In genomic region chr5:101515721-101516120, GRCh38 we compare ENCODE assay signal across 34 cellular contexts.
"Had no signal": no experiment of that assay in that cellular context is flagged by ENCODE, and none has a peak within 500 bp of the region (broad histone marks: within the 10 kb centered on the region; RNA-seq: fewer than 3 reads in every experiment).

No MANE protein-coding gene starts in this region.

- H3K27ac ChIP-seq: KMS-11 had no signal

- H3K4me3 ChIP-seq: MG63 had no signal

- H3K27me3 ChIP-seq: MG63 had no signal

- DNase-seq: Karpas-422, Kasumi-1, KG1, MG63, MM.1S, MV-4-11, NCI-H1048, NCI-H1092, NCI-H1092 treated with DMSO at 0.1 percent for 48 hours, NCI-H1105, NCI-H1105 treated with DMSO at 0.1 percent for 48 hours, NCI-H1417, NCI-H1417 treated with DMSO at 0.1 percent for 48 hours, NCI-H1436, NCI-H1436 treated with DMSO at 0.1 percent for 48 hours, NCI-H146, NCI-H1694, NCI-H1694 treated with DMSO at 0.1 percent for 48 hours, NCI-H187, NCI-H187 treated with DMSO at 0.1 percent for 48 hours, NCI-H1930, NCI-H2029, NCI-H2029 treated with DMSO at 0.1 percent for 48 hours, NCI-H2081, NCI-H2081 treated with DMSO at 0.1 percent for 48 hours, NCI-H2107, NCI-H2171 treated with DMSO at 0.1 percent for 48 hours, NCI-H2227 treated with DMSO at 0.1 percent for 48 hours, NCI-H226, NCI-H345, NCI-H446, NCI-H446 treated with DMSO at 0.1 percent for 48 hours, NCI-H510A had no signal

- H3K36me3 ChIP-seq: MG63 had no signal
